25 cellular contexts compared by ENCODE assay signal in the genomic region with DNA sequence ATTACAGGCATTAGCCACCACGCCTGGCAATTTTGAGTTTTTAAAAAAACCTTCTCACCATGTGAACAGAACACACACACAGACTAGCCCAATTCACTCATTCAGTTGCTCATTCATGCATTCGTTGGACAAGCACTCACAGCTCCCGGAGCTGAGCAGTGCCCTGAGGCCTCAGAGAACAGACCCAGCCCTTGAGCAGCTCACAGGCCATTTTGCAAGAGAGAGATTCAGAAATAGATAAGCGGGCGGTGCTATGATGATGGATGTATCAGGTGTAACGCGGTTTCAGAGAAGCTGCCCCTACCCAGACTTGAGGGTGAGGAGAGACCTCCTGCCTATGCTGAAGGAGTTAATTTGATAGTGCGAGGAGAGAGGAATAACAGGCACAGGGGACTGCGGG. TPM values are rescaled to one million over a fixed set of nuclear protein-coding genes. Genes with fewer than 3 reads are reported as not detected.
DNase-seq lines count a peak whose midpoint lies in the region; ATAC-seq and TF ChIP-seq lines count a peak whose summit lies in the region.
"Had no signal": no experiment of that assay in that cellular context is flagged by ENCODE, and none has a peak within 500 bp of the region (broad histone marks: within the 10 kb centered on the region; RNA-seq: fewer than 3 reads in every experiment).

No MANE protein-coding gene starts in this region.

- no CpG with 5 or more reads among the region's 9 CpGs for WGBS in trophoblast cell (ENCODE audit: extremely low coverage, insufficient coverage, insufficient read length)

- H4K91ac ChIP-seq in trophoblast cell (ENCODE audit: low read depth, low read length): no peak overlapping the region

- H3K79me1 ChIP-seq in trophoblast cell (ENCODE audit: low read length): no peaks in the 10 kb centered on the region

- no peak overlapping the region for H3K4ac ChIP-seq in trophoblast cell (ENCODE audit: low read depth, low read length)

- H3K4me2 ChIP-seq in trophoblast cell (ENCODE audit: low read length): no peak overlapping the region

- H3K23ac ChIP-seq in trophoblast cell (ENCODE audit: low read length): no peak overlapping the region

- TF ChIP-seq CTCF in Peyer's patch (IDR thresholded peaks at IDR 0.05): no peak

- H2BK120ac ChIP-seq in trophoblast cell (ENCODE audit: insufficient read depth, low read length, poor library complexity): no peak overlapping the region

- peak; percentile 10 for DNase-seq in H7
- peak; percentile 80 for DNase-seq in SK-N-DZ (ENCODE audit: low spot score)
- DNase-seq in epithelial cell of prostate (ENCODE audit: low read depth, low spot score): peak; percentile 63
- peak; percentile 72 to 86 for DNase-seq in trophoblast cell
- DNase-seq in activated CD4-positive, alpha-beta T cell treated with anti-CD3 and anti-CD28 coated beads, Interleukin-2, amount 50 U/mL, for 48 hours: no peak
- no peak for DNase-seq in Peyer's patch
- DNase-seq: CD8-positive, alpha-beta memory T cell; DMS 273 treated with DMSO at 0.1 percent for 48 hours; DMS79; EL; GF-D8; GOT3; HCEC 1CT; Karpas-422; NCI-H2029 treated with DMSO at 0.1 percent for 48 hours; NCI-H446 treated with DMSO at 0.1 percent for 48 hours; NCI-H526; NCI-H82; NK-92 treated with Interleukin-12 subunit alpha and Interleukin-12 subunit beta, amount 100 ng/mL, for 24 hours; PC-3; Right ventricle myocardium superior; RPMI8226 had no signal

- no peak for TF ChIP-seq POLR2A in Peyer's patch (IDR thresholded peaks at IDR 0.05)

- no peak overlapping the region for H3K14ac ChIP-seq in trophoblast cell (ENCODE audit: low read length)

- H3K4me1 ChIP-seq in trophoblast cell (ENCODE audit: control insufficient read depth in 1 of 2, insufficient read depth in 2 of 2, low read length in 2 of 2): peaks cover 0 to 2% of the 10 kb centered on the region in 2 experiments
- peaks cover 0 to 20% (median 0%) of the 10 kb centered on the region in 4 donors for H3K4me1 ChIP-seq in Peyer's patch

- no peak overlapping the region for H3K18ac ChIP-seq in trophoblast cell (ENCODE audit: low read length)

- no peak overlapping the region for H2AK5ac ChIP-seq in trophoblast cell (ENCODE audit: low read length)

- no peaks in the 10 kb centered on the region for H3K36me3 ChIP-seq in H7 (replicated peaks; ENCODE audit: control insufficient read depth, insufficient read depth, low read length)
- no peaks in the 10 kb centered on the region for H3K36me3 ChIP-seq in trophoblast cell (ENCODE audit: control insufficient read depth in 1 of 2, insufficient read depth in 2 of 2, low read length in 2 of 2)
- no peaks in the 10 kb centered on the region for H3K36me3 ChIP-seq in Peyer's patch
- H3K36me3 ChIP-seq: SJSA1 had no signal

- H3K79me2 ChIP-seq in trophoblast cell (ENCODE audit: control insufficient read depth, insufficient read depth, low read length, poor library complexity): no peaks in the 10 kb centered on the region

- H3K9me3 ChIP-seq in trophoblast cell (ENCODE audit: insufficient read depth, low read depth, low read length) (peaks cover 1% of the 10 kb centered on the region), Peyer's patch (no peaks in the 10 kb centered on the region)
- H3K9me3 ChIP-seq: SJSA1 had no signal

- H3K9ac ChIP-seq in trophoblast cell (ENCODE audit: low read length): no peak overlapping the region

- no peak overlapping the region for H2BK5ac ChIP-seq in trophoblast cell (ENCODE audit: low read depth, low read length, poor library complexity)

- H3K27ac ChIP-seq in epithelial cell of prostate: peak overlapping the region; percentile 43
- H3K27ac ChIP-seq in trophoblast cell (ENCODE audit: low read depth, low read length): no peak overlapping the region
- H3K27ac ChIP-seq in Peyer's patch: no peak overlapping the region
- H3K27ac ChIP-seq: C4-2B, SJSA1 had no signal

- no peak overlapping the region for H2AFZ ChIP-seq in trophoblast cell (ENCODE audit: insufficient read depth, low read length, poor library complexity)

- H4K12ac ChIP-seq in trophoblast cell (ENCODE audit: low read depth, low read length): no peak overlapping the region

- no peak overlapping the region for H4K8ac ChIP-seq in trophoblast cell (ENCODE audit: low read depth, low read length)

- H2BK12ac ChIP-seq in trophoblast cell (ENCODE audit: low read length): no peak overlapping the region

- no peaks in the 10 kb centered on the region for H3K27me3 ChIP-seq in H7 (ENCODE audit: control insufficient read depth, insufficient read depth, low read length)
- no peaks in the 10 kb centered on the region for H3K27me3 ChIP-seq in trophoblast cell (ENCODE audit: insufficient read depth, low read length)
- H3K27me3 ChIP-seq in Peyer's patch: no peaks in the 10 kb centered on the region
- H3K27me3 ChIP-seq: SJSA1 had no signal

- no peak overlapping the region for H3K4me3 ChIP-seq in H7 (ENCODE audit: insufficient read depth, low read depth, low read length)
- H3K4me3 ChIP-seq in trophoblast cell (ENCODE audit: low read depth, low read length): no peak overlapping the region
- H3K4me3 ChIP-seq in Peyer's patch: no peak overlapping the region
- H3K4me3 ChIP-seq: SJSA1 had no signal

- ATAC-seq in GM18520 (IDR thresholded peaks at IDR 0.05; ENCODE audit: unreplicated experiment): no peak
- ATAC-seq: PC-3 had no signal

RNA-seq across cellular contexts. Expression of gene PTAFR, which starts 18.6 kb away (rescaled TPM):
- total RNA-seq in H7 (2014; rRNA removed; shearing (Covaris generic)): 0.55 and 0.81 TPM in 2 replicates
- polyA plus RNA-seq in SK-N-DZ (2014; cell fraction: cytosol; rRNA removed): 0.05 and 0.97 TPM in 2 replicates
- polyA plus RNA-seq in SK-N-DZ (2014; cell fraction: nucleus; rRNA removed): 0.31 TPM in 1 of 2 replicates, not detected in the other
- 0.08 and 0.11 TPM in 2 replicates for polyA plus RNA-seq in trophoblast cell (2013)
- total RNA-seq in Peyer's patch: 1 to 10 TPM in 3 of 4 donors, under 1 TPM in 1; 0.53 to 1.8 (median 1.7) TPM

Comparison
In these comparisons a context has a peak if more than half of its experiments do, and no peak if none do; other contexts are left out.
1. DNase-seq: peak in H7 (single experiment), SK-N-DZ (single experiment), epithelial cell of prostate (single experiment) and trophoblast cell (2 of 2); none in activated CD4-positive, alpha-beta T cell treated with anti-CD3 and anti-CD28 coated beads, Interleukin-2, amount 50 U/mL, for 48 hours (0 of 2) and Peyer's patch (0 of 3).